Comparison of ENCODE assay signal across 1 cellular context in genomic region chr17:64641499-64641898, GRCh38.
TF ChIP-seq lines count a peak whose summit lies in the region.

No MANE protein-coding gene starts in this region.

TF ChIP-seq in SK-N-SH treated with all-trans-retinoic acid at 6 μM for 48 hours, 23 proteins besides CTCF, POLR2A, EP300 and RAD21 (continued from another document):
- TF ChIP-seq PATZ1 (CRISPR knock-in tag; IDR thresholded peaks at IDR 0.05; ENCODE audit: borderline replicate concordance) (no peak), TOX (CRISPR knock-in tag; IDR thresholded peaks at IDR 0.05; ENCODE audit: borderline replicate concordance) (no peak), ZNF70 (CRISPR knock-in tag; IDR thresholded peaks at IDR 0.05) (no peak), SNAI2 (CRISPR knock-in tag; IDR thresholded peaks at IDR 0.05) (no peak), GLIS3 (CRISPR knock-in tag; IDR thresholded peaks at IDR 0.05) (no peak), TSHZ2 (CRISPR knock-in tag; IDR thresholded peaks at IDR 0.05) (peak; percentile 94), POU6F1 (CRISPR knock-in tag; IDR thresholded peaks at IDR 0.05; ENCODE audit: borderline replicate concordance, low read depth) (no peak), CSDC2 (CRISPR knock-in tag; IDR thresholded peaks at IDR 0.05) (no peak), ARNTL (CRISPR knock-in tag; IDR thresholded peaks at IDR 0.05; ENCODE audit: borderline replicate concordance, low read depth) (no peak)
